1 cellular context compared by ENCODE assay signal in the genomic region with DNA sequence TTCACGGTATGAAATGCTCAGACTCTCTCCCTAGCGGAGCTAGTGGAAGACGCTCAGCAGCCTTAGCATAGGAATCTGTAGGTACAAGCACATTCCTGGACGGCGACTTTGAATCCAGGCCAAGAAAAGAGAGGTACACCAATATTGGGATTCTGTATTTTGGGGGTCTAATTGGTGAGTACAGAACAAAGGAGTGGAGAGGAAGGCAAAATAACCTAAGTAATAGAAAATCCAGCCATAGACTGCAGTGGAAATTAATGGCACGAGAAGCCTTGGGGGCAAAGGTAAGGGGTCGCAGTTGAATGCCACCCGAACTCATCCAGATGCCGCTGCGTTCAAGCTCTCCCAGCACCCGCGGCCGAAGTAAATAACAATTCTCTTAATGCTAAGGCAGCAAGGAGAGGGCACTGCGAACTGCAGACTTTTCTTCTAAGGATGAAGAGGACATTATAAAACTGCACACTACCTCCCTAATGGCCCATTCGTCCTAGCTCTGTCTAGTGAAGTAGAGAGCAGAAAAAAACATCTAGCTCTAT.
TF ChIP-seq lines count a peak whose summit lies in the region.

No MANE protein-coding gene starts in this region.

TF ChIP-seq in A549, 52 proteins besides CTCF, POLR2A, EP300 and RAD21 (continued from another document):
- TF ChIP-seq, protein P1, sequence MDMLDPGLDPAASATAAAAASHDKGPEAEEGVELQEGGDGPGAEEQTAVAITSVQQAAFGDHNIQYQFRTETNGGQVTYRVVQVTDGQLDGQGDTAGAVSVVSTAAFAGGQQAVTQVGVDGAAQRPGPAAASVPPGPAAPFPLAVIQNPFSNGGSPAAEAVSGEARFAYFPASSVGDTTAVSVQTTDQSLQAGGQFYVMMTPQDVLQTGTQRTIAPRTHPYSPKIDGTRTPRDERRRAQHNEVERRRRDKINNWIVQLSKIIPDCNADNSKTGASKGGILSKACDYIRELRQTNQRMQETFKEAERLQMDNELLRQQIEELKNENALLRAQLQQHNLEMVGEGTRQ (IDR thresholded peaks at IDR 0.05) = no peak
- TF ChIP-seq PHF8 (IDR thresholded peaks at IDR 0.05; ENCODE audit: borderline replicate concordance, low read depth) = no peak
- no peak for TF ChIP-seq NR3C1 (IDR thresholded peaks at IDR 0.05)
- TF ChIP-seq JUN (IDR thresholded peaks at IDR 0.05) = no peak
- no peak for TF ChIP-seq RARB (CRISPR knock-in tag; IDR thresholded peaks at IDR 0.05)
- no peak for TF ChIP-seq FOSB (CRISPR knock-in tag; IDR thresholded peaks at IDR 0.05)
- TF ChIP-seq, protein P2, sequence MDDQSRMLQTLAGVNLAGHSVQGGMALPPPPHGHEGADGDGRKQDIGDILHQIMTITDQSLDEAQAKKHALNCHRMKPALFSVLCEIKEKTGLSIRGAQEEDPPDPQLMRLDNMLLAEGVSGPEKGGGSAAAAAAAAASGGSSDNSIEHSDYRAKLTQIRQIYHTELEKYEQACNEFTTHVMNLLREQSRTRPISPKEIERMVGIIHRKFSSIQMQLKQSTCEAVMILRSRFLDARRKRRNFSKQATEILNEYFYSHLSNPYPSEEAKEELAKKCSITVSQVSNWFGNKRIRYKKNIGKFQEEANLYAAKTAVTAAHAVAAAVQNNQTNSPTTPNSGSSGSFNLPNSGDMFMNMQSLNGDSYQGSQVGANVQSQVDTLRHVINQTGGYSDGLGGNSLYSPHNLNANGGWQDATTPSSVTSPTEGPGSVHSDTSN (IDR thresholded peaks at IDR 0.05) = no peak
TF ChIP-seq in A549: peak in this region for 0.
